Comparison of ENCODE assay signal across 7 cellular contexts in genomic region chr19:4402171-4403004, GRCh38.
DNase-seq lines count a peak whose midpoint lies in the region; ATAC-seq and TF ChIP-seq lines count a peak whose summit lies in the region.

CHAF1A (plus strand) TSS chr19:4402640; CDS start chr19:4402763, 123 bp downstream.

- peak; percentile 83 for ATAC-seq in GM18508 (IDR thresholded peaks at IDR 0.05; ENCODE audit: insufficient read depth, unreplicated experiment)
- peak; percentile 62 for ATAC-seq in HG03025 (IDR thresholded peaks at IDR 0.05; ENCODE audit: low FRiP score, unreplicated experiment)

- peak within 1 kb of the TSS; percentile 89 for H3K4me3 ChIP-seq in astrocyte of the spinal cord (ENCODE audit: low read depth, low read length)

- no peak for TF ChIP-seq CTCF in astrocyte of the spinal cord (IDR thresholded peaks at IDR 0.05; ENCODE audit: low read depth, low read length)

- in situ Hi-C loops in astrocyte of the spinal cord (cut with HindIII; ENCODE audit: low sequenced_read_pairs) = no loop called here

- peak; percentile 99 for DNase-seq in NCI-H2081 (lab: John Stamatoyannopoulos, UW)
- peak; percentile 98 for DNase-seq in T1000 (lab: John Stamatoyannopoulos, UW)
- peak; percentile 100 for DNase-seq in astrocyte of the spinal cord (ENCODE audit: low read depth, low spot score)
- peak; percentile 100 for DNase-seq in hippocampal formation (lab: John Stamatoyannopoulos, UW)
- peak; percentile 98 for DNase-seq in retina

Comparison
In these comparisons a context has a peak if more than half of its experiments do, and no peak if none do; other contexts are left out.
1. Peak in every context shown above with its lines: DNase-seq, ATAC-seq and H3K4me3 ChIP-seq.